ENCODE assay signal across 8 cellular contexts in the genomic region with DNA sequence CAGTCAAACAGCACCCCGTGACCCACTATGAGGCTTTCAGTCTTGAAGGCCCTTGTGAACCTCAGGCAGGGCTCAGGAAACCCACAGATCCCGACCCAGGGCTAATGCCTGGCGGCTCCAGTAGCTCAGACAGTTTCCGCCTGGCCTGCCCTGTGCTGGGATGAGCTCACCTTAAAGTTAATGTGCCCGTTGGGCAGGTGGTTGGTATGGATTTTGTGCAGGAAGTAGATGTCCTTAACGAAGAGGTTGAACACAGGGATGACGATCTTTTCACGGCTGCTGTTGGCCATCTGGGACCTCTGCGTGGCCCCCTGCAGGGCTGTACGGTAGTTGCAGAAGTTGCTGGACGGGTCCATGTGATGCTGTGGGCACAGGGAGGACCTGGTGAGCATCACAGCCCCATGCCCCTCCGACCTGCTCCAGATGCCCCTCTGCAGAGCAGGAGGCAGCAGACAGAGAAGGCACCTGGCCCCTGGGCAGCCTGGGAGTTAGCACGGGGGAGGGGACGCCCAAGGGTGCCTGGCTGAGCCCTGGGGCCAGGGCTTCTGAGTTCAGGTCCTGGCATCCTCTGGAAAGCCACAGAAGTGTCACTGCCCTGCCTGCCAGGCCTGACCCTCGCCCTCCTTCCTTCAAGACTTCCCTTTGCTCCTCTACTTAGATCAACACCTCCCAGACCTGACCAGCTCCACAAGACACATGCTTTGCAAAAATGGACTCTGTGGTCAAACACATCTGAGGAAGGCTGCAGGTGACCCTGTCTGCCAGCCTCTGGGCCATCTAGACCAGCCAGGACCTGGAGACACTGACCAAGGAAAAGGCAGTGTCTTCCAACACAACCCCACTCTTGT. TPM values are rescaled to one million over a fixed set of nuclear protein-coding genes. Genes with fewer than 3 reads are reported as not detected.
DNase-seq lines count a peak whose midpoint lies in the region; ATAC-seq, FAIRE-seq and TF ChIP-seq lines count a peak whose summit lies in the region.

No MANE protein-coding gene starts in this region.

- 100% methylated on average over 2 of the region's 15 CpGs for WGBS in gastroesophageal sphincter (ENCODE audit: low coverage in 1 of 2), 2 donors

- H2AFZ ChIP-seq in astrocyte (ENCODE audit: low read depth, low read length) = no peak overlapping the region

- H4K20me1 ChIP-seq in astrocyte (ENCODE audit: insufficient read depth, low read length) = no peaks in the 10 kb centered on the region

- ATAC-seq in gastroesophageal sphincter = no peak

- no peak overlapping the region for H3K9ac ChIP-seq in astrocyte (ENCODE audit: low read length)

- TF ChIP-seq CTCF in astrocyte (IDR thresholded peaks at IDR 0.05; ENCODE audit: insufficient read depth, low read depth, low read length) = peak; percentile 27
- no peak for TF ChIP-seq CTCF in gastroesophageal sphincter (IDR thresholded peaks at IDR 0.05)

- peaks cover 28% of the 10 kb centered on the region for H3K36me3 Mint-ChIP-seq in astrocyte (ENCODE audit: low read depth, unreplicated experiment)

- peak overlapping the region; percentile 57 for H3K4me3 Mint-ChIP-seq in astrocyte (ENCODE audit: unreplicated experiment)

- no peak overlapping the region for H3K27ac ChIP-seq in astrocyte (ENCODE audit: low read depth, low read length)
- no peak overlapping the region for H3K27ac ChIP-seq in gastroesophageal sphincter

- H3K9me3 ChIP-seq in astrocyte (ENCODE audit: insufficient read depth, low read depth, low read length) = no peaks in the 10 kb centered on the region
- no peaks in the 10 kb centered on the region for H3K9me3 ChIP-seq in gastroesophageal sphincter

- TF ChIP-seq EP300 in gastroesophageal sphincter (IDR thresholded peaks at IDR 0.05) = no peak

- no peaks in the 10 kb centered on the region for H3K27me3 Mint-ChIP-seq in astrocyte (ENCODE audit: low read depth, unreplicated experiment)

- DNase-seq in EL = peak; percentile 45
- DNase-seq in HUDEP-2 (lab: John Stamatoyannopoulos, UW; ENCODE audit: unreplicated experiment in 76 of 76) = peak in 41 of 76 experiments; percentile 2 to 70 (median 23)
- DNase-seq in astrocyte (ENCODE audit: low read depth) = no peak
- DNase-seq in mucosa of gallbladder (ENCODE audit: low spot score) = peak; percentile 2
- DNase-seq in amygdala (lab: John Stamatoyannopoulos, UW) = no peak
- DNase-seq in NCI-H2196 (lab: John Stamatoyannopoulos, UW; ENCODE audit: unreplicated experiment) = no peak
- DNase-seq in KG1 (lab: John Stamatoyannopoulos, UW) = no peak

- H3K4me1 ChIP-seq in astrocyte (ENCODE audit: insufficient read depth, low read length) (peaks cover 4% of the 10 kb centered on the region), gastroesophageal sphincter (peaks cover 0 to 18% (median 2%) of the 10 kb centered on the region in 3 donors)

- TF ChIP-seq POLR2A in gastroesophageal sphincter (IDR thresholded peaks at IDR 0.05) = no peak

- no peak for FAIRE-seq in astrocyte (lab: Jason Lieb, UNC)

- H3K27me3 ChIP-seq in astrocyte (ENCODE audit: insufficient read depth, low read length) (no peaks in the 10 kb centered on the region), gastroesophageal sphincter (peaks cover 22% of the 10 kb centered on the region)

- H3K9me3 Mint-ChIP-seq in astrocyte (ENCODE audit: unreplicated experiment) = no peaks in the 10 kb centered on the region

- H3K79me2 ChIP-seq in astrocyte (ENCODE audit: insufficient read depth, low read length) = no peaks in the 10 kb centered on the region

- no peak overlapping the region for H3K4me2 ChIP-seq in astrocyte (ENCODE audit: low read length)

- no peak overlapping the region for H3K4me3 ChIP-seq in astrocyte (ENCODE audit: insufficient read depth, low read depth, low read length)
- no peak overlapping the region for H3K4me3 ChIP-seq in gastroesophageal sphincter

- H3K27ac Mint-ChIP-seq in astrocyte (ENCODE audit: unreplicated experiment) = no peak overlapping the region

- H3K36me3 ChIP-seq in astrocyte (ENCODE audit: insufficient read depth, low read length) (no peaks in the 10 kb centered on the region), gastroesophageal sphincter (peaks cover 0 to 7% of the 10 kb centered on the region in 2 donors)

- no peaks in the 10 kb centered on the region for H3K4me1 Mint-ChIP-seq in astrocyte (ENCODE audit: low read depth, unreplicated experiment)

RNA-seq across cellular contexts. Expression of gene CSGALNACT2, which starts 59.8 kb away (rescaled TPM):
- 28.5 and 30.9 TPM in 2 replicates for total RNA-seq in astrocyte
- total RNA-seq in mucosa of gallbladder = 18.0 TPM
- 10 to 100 TPM; 28.4 to 37.4 (median 32.7) TPM for total RNA-seq in gastroesophageal sphincter

Comparison
In these comparisons a context has a peak if more than half of its experiments do, and no peak if none do; other contexts are left out.
1. DNase-seq: peak in EL (single experiment), HUDEP-2 (41 of 76) and mucosa of gallbladder (single experiment); none in astrocyte (single experiment), amygdala (0 of 56), NCI-H2196 (single experiment) and KG1 (single experiment).